Comparison of ENCODE assay signal across 8 cellular contexts in genomic region chr7:5425507-5426225, GRCh38. TPM values are rescaled to one million over a fixed set of nuclear protein-coding genes. Genes with fewer than 3 reads are reported as not detected.
DNase-seq lines count a peak whose midpoint lies in the region; ATAC-seq and TF ChIP-seq lines count a peak whose summit lies in the region.

No MANE protein-coding gene starts in this region.

- H3K4me3 ChIP-seq in breast epithelium (peak overlapping the region; percentile 93 to 98 (median 95)), skeletal muscle cell (ENCODE audit: low read depth, low read length) (peak overlapping the region; percentile 96)

- no peak for ATAC-seq in HG03457 (IDR thresholded peaks at IDR 0.05; ENCODE audit: unreplicated experiment)

- H3K9me3 Mint-ChIP-seq in immature natural killer cell, result peaks cover 0 to 2% (median 0%) of the 10 kb centered on the region in 6 donors

- peak overlapping the region in 2 of 6 donors; percentile 34 to 67 for H3K27ac Mint-ChIP-seq in immature natural killer cell

- H3K27me3 ChIP-seq in breast epithelium, result no peaks in the 10 kb centered on the region

- H3K36me3 Mint-ChIP-seq in immature natural killer cell, result no peaks in the 10 kb centered on the region

- peak; percentile 71 for DNase-seq in CMK (ENCODE audit: low read depth)
- DNase-seq in HuH-7 (ENCODE audit: low spot score), result peak; percentile 63
- DNase-seq in NOMO-1 treated with DMSO at 0.1 percent for 48 hours (lab: John Stamatoyannopoulos, UW; ENCODE audit: unreplicated experiment), result peak; percentile 56
- DNase-seq in breast epithelium (ENCODE audit: low spot score in 2 of 2), result peak in 1 of 2 donors; percentile 73
- peak in 1 of 3 donors; percentile 9 for DNase-seq in immature natural killer cell
- peak; percentile 83 for DNase-seq in skeletal muscle cell (ENCODE audit: low read depth)
- DNase-seq in stimulated activated CD8-positive, alpha-beta memory T cell treated with anti-CD3 and anti-CD28 coated beads, Interleukin-4, amount 100 ng/mL, for 48 hours, result no peak

- intact Hi-C loops in breast epithelium (cut with DNase I; ENCODE audit: low total_unique reads), result no loop called here

- H3K4me1 ChIP-seq in breast epithelium, result peaks cover 0 to 7% of the 10 kb centered on the region in 2 donors

- H3K27me3 Mint-ChIP-seq in immature natural killer cell (ENCODE audit: low read depth in 3 of 3), result peaks cover 38 to 73% (median 41%) of the 10 kb centered on the region in 3 donors

- TF ChIP-seq POLR2A in breast epithelium (IDR thresholded peaks at IDR 0.05), result peak; percentile 81

- no peaks in the 10 kb centered on the region for H3K36me3 ChIP-seq in breast epithelium

- H3K4me1 Mint-ChIP-seq in immature natural killer cell, result peaks cover 31 to 33% of the 10 kb centered on the region in 2 donors

- H3K27ac ChIP-seq in breast epithelium, result peak overlapping the region; percentile 99

- no peak for TF ChIP-seq CTCF in breast epithelium (IDR thresholded peaks at IDR 0.05)

- no peaks in the 10 kb centered on the region for H3K9me3 ChIP-seq in breast epithelium

- peak overlapping the region; percentile 59 to 84 (median 75) for H3K4me3 Mint-ChIP-seq in immature natural killer cell

RNA-seq across cellular contexts. Expression of gene TNRC18, which starts 2.0 kb away (rescaled TPM):
- 10 to 100 TPM; 32.2 to 72.4 (median 36.9) TPM for total RNA-seq in breast epithelium
- polyA plus RNA-seq in immature natural killer cell, result 1 to 10 TPM in 2 of 3 donors, under 1 TPM in 1; 0.42 to 4.1 (median 1.0) TPM
